22 cellular contexts compared by ENCODE assay signal in the genomic region with DNA sequence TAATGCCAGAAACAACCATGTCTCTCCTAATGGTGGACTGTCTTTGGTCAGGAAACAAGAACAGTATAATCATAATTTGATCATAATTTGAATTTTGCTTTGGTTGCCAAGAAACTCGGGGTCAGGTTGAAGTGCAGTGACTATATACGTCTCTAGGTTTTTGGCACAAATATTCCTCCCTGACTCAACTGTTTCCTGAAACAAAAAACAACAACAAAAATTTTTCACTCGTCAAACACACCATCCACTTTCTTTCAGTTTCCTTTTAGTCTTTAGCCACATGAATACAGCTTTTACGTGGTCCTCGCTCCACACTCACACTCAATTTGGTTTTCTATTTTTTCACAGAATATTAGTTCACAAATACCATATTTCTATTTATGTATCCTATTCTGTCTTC. TPM values are rescaled to one million over a fixed set of nuclear protein-coding genes. Genes with fewer than 3 reads are reported as not detected.
DNase-seq lines count a peak whose midpoint lies in the region; ATAC-seq and TF ChIP-seq lines count a peak whose summit lies in the region.
"Had no signal": no experiment of that assay in that cellular context is flagged by ENCODE, and none has a peak within 500 bp of the region (broad histone marks: within the 10 kb centered on the region; RNA-seq: fewer than 3 reads in every experiment).

No MANE protein-coding gene starts in this region.

- 0 out of 2 replicates have a peak overlapping the region, but pooled peaks have one; percentile 1 for H3K4me3 ChIP-seq in MM.1S (ENCODE audit: low read length)
- no peak overlapping the region for H3K4me3 ChIP-seq in cardiac fibroblast (replicated peaks in 1 of 2; ENCODE audit: low read depth in 2 of 2, low read length in 2 of 2)
- no peak overlapping the region for H3K4me3 ChIP-seq in left lung
- peak overlapping the region; percentile 3 for H3K4me3 ChIP-seq in thoracic aorta
- H3K4me3 ChIP-seq: HAP-1, PC-9 had no signal

- no peak overlapping the region for H3K4me3 Mint-ChIP-seq in activated naive CD4-positive, alpha-beta T cell treated with anti-CD3 and anti-CD28 coated beads, Interleukin-2, amount 10 ng/mL, durations not matched to agents 7 days and 5 days
- H3K4me3 Mint-ChIP-seq: activated CD4-positive, alpha-beta T cell treated with anti-CD3 and anti-CD28 coated beads for 36 hours; CD14-positive monocyte had no signal

- no peak overlapping the region for H3K9ac ChIP-seq in MM.1S (ENCODE audit: low read length)

- H3K4me1 ChIP-seq in MM.1S (ENCODE audit: low read length) (no peaks in the 10 kb centered on the region), left lung (no peaks in the 10 kb centered on the region), thoracic aorta (ENCODE audit: control insufficient read depth in 1 of 2, low read depth in 2 of 2) (peaks cover 0 to 27% of the 10 kb centered on the region in 2 donors)

- peaks cover 52% of the 10 kb centered on the region for H3K27me3 Mint-ChIP-seq in activated naive CD4-positive, alpha-beta T cell treated with anti-CD3 and anti-CD28 coated beads, Interleukin-2, amount 10 ng/mL, durations not matched to agents 7 days and 5 days

- no peak for DNase-seq in MM.1S
- DNase-seq in cardiac fibroblast (ENCODE audit: low read depth in 2 of 2) = peak; percentile 40 to 65
- DNase-seq in left lung = no peak
- DNase-seq in thoracic aorta (ENCODE audit: low spot score) = no peak
- no peak for DNase-seq in activated naive CD4-positive, alpha-beta T cell treated with anti-CD3 and anti-CD28 coated beads, Interleukin-2, amount 10 ng/mL, durations not matched to agents 7 days and 5 days
- DNase-seq: activated CD4-positive, alpha-beta T cell treated with anti-CD3 and anti-CD28 coated beads for 36 hours; activated CD8-positive, alpha-beta memory T cell treated with anti-CD3 and anti-CD28 coated beads for 24 hours; activated naive CD4-positive, alpha-beta T cell; activated T-cell treated with anti-CD3 and anti-CD28 coated beads, Interleukin-2, amount 50 U/mL, for 48 hours; amniotic stem cell; dermis blood vessel endothelial cell; Karpas-422; MV-4-11; NCI-H510A; NK-92 treated with Interleukin-12 subunit alpha and Interleukin-12 subunit beta, amount 100 ng/mL, for 24 hours; SHP77 had no signal

- ATAC-seq in left lung (peak; percentile 5), thoracic aorta (ENCODE audit: insufficient number of reproducible peaks, low FRiP score, low read depth) (no peak), GM21737 (IDR thresholded peaks at IDR 0.05; ENCODE audit: unreplicated experiment) (no peak)
- no peak for ATAC-seq in activated CD4-positive, CD25-positive, alpha-beta regulatory T cell treated with anti-CD3 and anti-CD28 coated beads, Interleukin-2, amount 50 U/mL, for 24 hours
- ATAC-seq: activated CD4-positive, alpha-beta T cell treated with anti-CD3 and anti-CD28 coated beads for 36 hours had no signal

- no peak overlapping the region for H3K27ac Mint-ChIP-seq in activated naive CD4-positive, alpha-beta T cell treated with anti-CD3 and anti-CD28 coated beads, Interleukin-2, amount 10 ng/mL, durations not matched to agents 7 days and 5 days
- H3K27ac Mint-ChIP-seq: activated CD4-positive, alpha-beta T cell treated with anti-CD3 and anti-CD28 coated beads for 36 hours; CD14-positive monocyte had no signal

- no peak for TF ChIP-seq CTCF in MM.1S (IDR thresholded peaks at IDR 0.05; ENCODE audit: low read length)
- no peak for TF ChIP-seq CTCF in cardiac fibroblast (IDR thresholded peaks at IDR 0.05; ENCODE audit: low read depth, low read length)
- no peak for TF ChIP-seq CTCF in left lung (IDR thresholded peaks at IDR 0.05)
- no peak for TF ChIP-seq CTCF in thoracic aorta (IDR thresholded peaks at IDR 0.05)

- no peaks in the 10 kb centered on the region for H3K79me2 ChIP-seq in MM.1S (ENCODE audit: low read length)

- CTCF ChIA-PET in activated naive CD4-positive, alpha-beta T cell treated with anti-CD3 and anti-CD28 coated beads, Interleukin-2, amount 10 ng/mL, durations not matched to agents 7 days and 5 days (lab: Charles Lee) = no interaction called here

- no peaks in the 10 kb centered on the region for H3K9me3 Mint-ChIP-seq in activated naive CD4-positive, alpha-beta T cell treated with anti-CD3 and anti-CD28 coated beads, Interleukin-2, amount 10 ng/mL, durations not matched to agents 7 days and 5 days
- H3K9me3 Mint-ChIP-seq: neural crest cell had no signal

- H3K27me3 ChIP-seq in MM.1S (replicated peaks; ENCODE audit: insufficient read depth, low read length) (peaks cover 89% of the 10 kb centered on the region), left lung (peaks cover 4 to 53% of the 10 kb centered on the region in 2 donors), thoracic aorta (replicated peaks; ENCODE audit: insufficient read depth) (no peaks in the 10 kb centered on the region)

- peaks cover 4% of the 10 kb centered on the region for H3K4me1 Mint-ChIP-seq in activated naive CD4-positive, alpha-beta T cell treated with anti-CD3 and anti-CD28 coated beads, Interleukin-2, amount 10 ng/mL, durations not matched to agents 7 days and 5 days
- H3K4me1 Mint-ChIP-seq: CD14-positive monocyte had no signal

- no peak overlapping the region; the same call in 1 of the 2 replicates for H2AFZ ChIP-seq in MM.1S (ENCODE audit: low read length)
- H2AFZ ChIP-seq: PC-9 had no signal

- no peaks in the 10 kb centered on the region for H4K20me1 ChIP-seq in MM.1S (ENCODE audit: insufficient read depth, low read length)

- no peak overlapping the region for H3K27ac ChIP-seq in MM.1S (ENCODE audit: low read length)
- H3K27ac ChIP-seq in left lung = peak overlapping the region in 1 of 2 donors; percentile 45
- peak overlapping the region in 1 of 2 donors; percentile 27 for H3K27ac ChIP-seq in thoracic aorta

- H3K36me3 ChIP-seq in MM.1S (replicated peaks; ENCODE audit: insufficient read depth, low read length) (no peaks in the 10 kb centered on the region), left lung (no peaks in the 10 kb centered on the region), thoracic aorta (no peaks in the 10 kb centered on the region)
- H3K36me3 ChIP-seq: HAP-1 had no signal

- H3K9me3 ChIP-seq in MM.1S (replicated peaks; ENCODE audit: insufficient read depth, low read length) = no peaks in the 10 kb centered on the region
- H3K9me3 ChIP-seq in left lung = no peaks in the 10 kb centered on the region
- no peaks in the 10 kb centered on the region for H3K9me3 ChIP-seq in thoracic aorta
- H3K9me3 ChIP-seq: HAP-1 had no signal

- intact Hi-C loops in left lung (cut with DNase I) = no loop called here

- H3F3A ChIP-seq in MM.1S (ENCODE audit: insufficient read depth, low read length) = no peaks in the 10 kb centered on the region

- no peaks in the 10 kb centered on the region for H3K36me3 Mint-ChIP-seq in activated naive CD4-positive, alpha-beta T cell treated with anti-CD3 and anti-CD28 coated beads, Interleukin-2, amount 10 ng/mL, durations not matched to agents 7 days and 5 days
- H3K36me3 Mint-ChIP-seq: CD14-positive monocyte had no signal

- peak overlapping the region; percentile 16; the same call in 1 of the 2 replicates for H3K4me2 ChIP-seq in MM.1S (ENCODE audit: low read depth, low read length)

- H3K9me2 ChIP-seq in MM.1S (replicated peaks; ENCODE audit: insufficient read depth, low read length) = no peaks in the 10 kb centered on the region

RNA-seq across cellular contexts. Expression of a gene that starts 5.4 kb away (rescaled TPM):
- total RNA-seq in left lung (100 to 1,000 TPM; 351 to 447 TPM), thoracic aorta (100 to 1,000 TPM; 587 to 972 TPM)
- total RNA-seq: activated CD4-positive, alpha-beta T cell treated with anti-CD3 and anti-CD28 coated beads for 36 hours had no signal

Comparison
In these comparisons a context has a peak if more than half of its experiments do, and no peak if none do; other contexts are left out.
1. DNase-seq: peak in cardiac fibroblast (2 of 2); none in MM.1S (single experiment), left lung (0 of 2), thoracic aorta (single experiment) and activated naive CD4-positive, alpha-beta T cell treated with anti-CD3 and anti-CD28 coated beads, Interleukin-2, amount 10 ng/mL, durations not matched to agents 7 days and 5 days (single experiment).
2. H3K4me3 ChIP-seq: peak in MM.1S (single experiment) and thoracic aorta (single experiment); none in cardiac fibroblast (0 of 2) and left lung (0 of 2).